ENCODE assay signal across 8 cellular contexts in genomic region chr18:48896875-48897511, GRCh38. TPM values are rescaled to one million over a fixed set of nuclear protein-coding genes. Genes with fewer than 3 reads are reported as not detected.
DNase-seq lines count a peak whose midpoint lies in the region; ATAC-seq and TF ChIP-seq lines count a peak whose summit lies in the region.

No MANE protein-coding gene starts in this region.

- H3K9me2 ChIP-seq in SK-N-SH = no peaks in the 10 kb centered on the region

- WGBS in SK-N-SH (ENCODE audit: low lambda C conversion rate) = 92% methylated on average over 9 of the region's 9 CpGs
- WGBS in smooth muscle cell (ENCODE audit: low lambda C conversion rate) = 76% methylated on average over 9 of the region's 9 CpGs

- peaks cover 16% of the 10 kb centered on the region for H3F3A ChIP-seq in SK-N-SH (replicated peaks; ENCODE audit: insufficient read depth)
- peaks cover 22% of the 10 kb centered on the region for H3F3A ChIP-seq in smooth muscle cell (ENCODE audit: low read depth)

- CTCF ChIA-PET in SK-N-SH (lab: Yijun Ruan, JAX) = interaction anchor here (1.1 to 1.5 kb wide), 3 partner anchors 23 to 100 kb away, joined by 3 to 5 read pairs (median 3); no protein-coding TSS in a partner anchor

- ATAC-seq in SK-N-SH treated with all-trans-retinoic acid at 6 μM for 48 hours = no peak; the same call in 2 of the 3 replicates
- ATAC-seq in HG03095 (IDR thresholded peaks at IDR 0.05; ENCODE audit: unreplicated experiment) = peak; percentile 69
- peak; percentile 59 to 81 for ATAC-seq in left cardiac atrium
- no peak for ATAC-seq in GM21367 (IDR thresholded peaks at IDR 0.05; ENCODE audit: unreplicated experiment)

- DNase-seq in SK-N-SH = no peak
- peak; percentile 89 for DNase-seq in UCSD-AML1 (lab: John Stamatoyannopoulos, UW; ENCODE audit: unreplicated experiment)
- DNase-seq in left cardiac atrium = peak; percentile 75
- DNase-seq in smooth muscle cell (lab: John Stamatoyannopoulos, UW; ENCODE audit: unreplicated experiment) = no peak
- DNase-seq in activated naive CD4-positive, alpha-beta T cell treated with anti-CD3 and anti-CD28 coated beads, Interleukin-2, amount 50 U/mL, for 16 hours = no peak

- TF ChIP-seq EP300 in SK-N-SH (IDR thresholded peaks at IDR 0.05; ENCODE audit: borderline replicate concordance in 1 of 2, low read depth in 1 of 2, low read length in 1 of 2) = no peak

- H3K27me3 ChIP-seq in SK-N-SH (ENCODE audit: insufficient read depth) = no peaks in the 10 kb centered on the region
- H3K27me3 ChIP-seq in smooth muscle cell (ENCODE audit: low read depth) = no peaks in the 10 kb centered on the region

- H3K27ac ChIP-seq in SK-N-SH (ENCODE audit: low read depth in 2 of 2, low read length in 1 of 2) = no peak overlapping the region
- H3K27ac ChIP-seq in smooth muscle cell (ENCODE audit: low read depth) = peak overlapping the region; percentile 48

- H3K36me3 ChIP-seq in SK-N-SH (replicated peaks in 1 of 2; ENCODE audit: control insufficient read depth in 1 of 2, insufficient read depth in 2 of 2, low read length in 1 of 2) = no peaks in the 10 kb centered on the region
- no peaks in the 10 kb centered on the region for H3K36me3 ChIP-seq in smooth muscle cell (ENCODE audit: low read depth)

- no peak overlapping the region for H3K9ac ChIP-seq in SK-N-SH
- no peak overlapping the region for H3K9ac ChIP-seq in smooth muscle cell (ENCODE audit: low read depth)

- H4K20me1 ChIP-seq in SK-N-SH (ENCODE audit: insufficient read depth) = no peaks in the 10 kb centered on the region
- no peaks in the 10 kb centered on the region for H4K20me1 ChIP-seq in smooth muscle cell (ENCODE audit: low read depth)

- intact Hi-C loops in left cardiac atrium (cut with DNase I) = no loop called here

- POLR2A ChIA-PET in SK-N-SH (lab: Yijun Ruan, JAX) = no interaction called here

- H3K9me3 ChIP-seq in SK-N-SH (no peaks in the 10 kb centered on the region), smooth muscle cell (replicated peaks; ENCODE audit: low read depth) (no peaks in the 10 kb centered on the region)

- TF ChIP-seq CTCF in SK-N-SH (IDR thresholded peaks at IDR 0.05) = 0 out of 2 replicates have a peak, but pooled peaks have one; percentile 10
- no peak for TF ChIP-seq CTCF in smooth muscle cell (IDR thresholded peaks at IDR 0.05; ENCODE audit: borderline replicate concordance, insufficient read depth, poor library complexity, severe bottlenecking)

- H3K4me1 ChIP-seq in SK-N-SH (ENCODE audit: control insufficient read depth in 1 of 2, insufficient read depth in 2 of 2, low read depth in 1 of 2, low read length in 1 of 2) = peaks cover 5 to 6% of the 10 kb centered on the region in 2 experiments; a peak in 3 of 4 replicates
- H3K4me1 ChIP-seq in smooth muscle cell (ENCODE audit: low read depth) = peaks cover 5% of the 10 kb centered on the region

- H3K4me3 ChIP-seq in SK-N-SH (ENCODE audit: low read depth in 2 of 2, low read length in 1 of 2) (no peak overlapping the region), smooth muscle cell (no peak overlapping the region)

- TF ChIP-seq RAD21 in SK-N-SH (IDR thresholded peaks at IDR 0.05; ENCODE audit: low read length) = peak; percentile 40

- H3K79me2 ChIP-seq in SK-N-SH (ENCODE audit: insufficient read depth) = peaks cover 10% of the 10 kb centered on the region; the same call in 1 of the 2 replicates
- no peaks in the 10 kb centered on the region for H3K79me2 ChIP-seq in smooth muscle cell (ENCODE audit: low read depth)

- H2AFZ ChIP-seq in SK-N-SH (ENCODE audit: low read depth) (no peak overlapping the region), smooth muscle cell (ENCODE audit: low read depth) (no peak overlapping the region)

- H3K4me2 ChIP-seq in SK-N-SH (no peak overlapping the region), smooth muscle cell (no peak overlapping the region)

TF ChIP-seq in SK-N-SH, 30 proteins besides CTCF, POLR2A, EP300 and RAD21:
- TF ChIP-seq SMC3 (IDR thresholded peaks at IDR 0.05; ENCODE audit: low read depth, low read length) (0 out of 2 replicates have a peak, but pooled peaks have one; percentile 13), GABPA (IDR thresholded peaks at IDR 0.05; ENCODE audit: low read depth) (no peak), TAF1 (IDR thresholded peaks at IDR 0.05; ENCODE audit: borderline replicate concordance, low read depth, low read length) (no peak), EZH2phosphoT487 (IDR thresholded peaks at IDR 0.05; ENCODE audit: borderline replicate concordance, low read depth) (no peak)

TF ChIP-seq in SK-N-SH treated with all-trans-retinoic acid at 6 μM for 48 hours, 23 proteins besides CTCF, POLR2A, EP300 and RAD21:
- TF ChIP-seq ZFP3 (CRISPR knock-in tag; IDR thresholded peaks at IDR 0.05) = no peak
- no peak for TF ChIP-seq ZNF70 (CRISPR knock-in tag; IDR thresholded peaks at IDR 0.05)
- no peak for TF ChIP-seq ZFP30 (CRISPR knock-in tag; IDR thresholded peaks at IDR 0.05)
- TF ChIP-seq GLIS3 (CRISPR knock-in tag; IDR thresholded peaks at IDR 0.05) = no peak
- no peak for TF ChIP-seq CREB5 (CRISPR knock-in tag; IDR thresholded peaks at IDR 0.05; ENCODE audit: low read depth)
- no peak for TF ChIP-seq ARNTL (CRISPR knock-in tag; IDR thresholded peaks at IDR 0.05; ENCODE audit: borderline replicate concordance, low read depth)

RNA-seq across cellular contexts. Expression of gene SMAD7, which starts 53.8 kb away (rescaled TPM):
- polyA plus RNA-seq in SK-N-SH (2012; rRNA removed) = 19.1 and 20.0 TPM in 2 replicates
- 11.3 and 14.5 TPM in 2 replicates for polyA plus RNA-seq in SK-N-SH (2012; cell fraction: cytosol; rRNA removed)
- polyA plus RNA-seq in SK-N-SH (2012; cell fraction: nucleus; rRNA removed) = 15.2 and 26.8 TPM in 2 replicates
- 10 to 100 TPM; 17.1 to 49.0 TPM for total RNA-seq in left cardiac atrium
- total RNA-seq in smooth muscle cell = 114 and 142 TPM in 2 replicates
- 134 and 136 TPM in 2 replicates for polyA plus RNA-seq in smooth muscle cell

Comparison
In these comparisons a context has a peak if more than half of its experiments do, and no peak if none do; other contexts are left out.
1. DNase-seq: peak in UCSD-AML1 (single experiment) and left cardiac atrium (single experiment); none in SK-N-SH (single experiment), smooth muscle cell (single experiment) and activated naive CD4-positive, alpha-beta T cell treated with anti-CD3 and anti-CD28 coated beads, Interleukin-2, amount 50 U/mL, for 16 hours (single experiment).
2. ATAC-seq: peak in HG03095 (single experiment) and left cardiac atrium (2 of 2); none in SK-N-SH treated with all-trans-retinoic acid at 6 μM for 48 hours (single experiment) and GM21367 (single experiment).